ENCODE assay signal across 9 cellular contexts in genomic region chr11:67371199-67371548, GRCh38. TPM values are rescaled to one million over a fixed set of nuclear protein-coding genes. Genes with fewer than 3 reads are reported as not detected.
DNase-seq lines count a peak whose midpoint lies in the region; ATAC-seq and TF ChIP-seq lines count a peak whose summit lies in the region.
"Had no signal": no experiment of that assay in that cellular context is flagged by ENCODE, and none has a peak within 500 bp of the region (broad histone marks: within the 10 kb centered on the region; RNA-seq: fewer than 3 reads in every experiment).

No MANE protein-coding gene starts in this region.

- RAD21 ChIA-PET in HCT116 (lab: Charles Lee; ENCODE audit: low non-redundant PET in 1 of 2, low total read pairs in 2 of 2, uncharacterized antibody in 2 of 2, unreplicated experiment in 2 of 2), result interaction anchor here (0.6 to 3.3 kb wide), 3 partner anchors 11 to 74 kb away, joined by 3 to 15 read pairs (median 4); no protein-coding TSS in a partner anchor

- CTCF ChIA-PET in HCT116 (lab: Charles Lee), result interaction anchor here (5.0 to 15.5 kb wide), 2 partner anchors 11 to 14 kb away, joined by 44 to 456 read pairs; partner anchors contain the start of gene POLD4

- H3K4me3 ChIP-seq in HCT116 (replicated peaks in 1 of 2; ENCODE audit: low read depth in 1 of 2, low read length in 2 of 2), result no peak overlapping the region
- H3K4me3 ChIP-seq in fibroblast of mammary gland (ENCODE audit: control insufficient read depth, low read depth, low read length), result peak overlapping the region; percentile 52
- H3K4me3 ChIP-seq in stomach, result peak overlapping the region in 2 of 4 donors; percentile 66 to 77

- TSS peak; percentile 34 for BruUV-seq in HCT116 (replicated peaks; lab: Mats Ljungman, UMichigan)

- H3K4me1 ChIP-seq in HCT116 (ENCODE audit: control insufficient read depth in 1 of 2, insufficient read depth in 2 of 2, low read length in 2 of 2), result peaks cover 31 to 78% of the 10 kb centered on the region in 2 experiments
- H3K4me1 ChIP-seq in stomach, result peaks cover 60 to 88% (median 76%) of the 10 kb centered on the region in 4 donors

- H3K36me3 ChIP-seq in HCT116 (ENCODE audit: control insufficient read depth in 1 of 2, insufficient read depth in 2 of 2, low read length in 2 of 2) (no peaks in the 10 kb centered on the region; a peak in 1 of 4 replicates), stomach (peaks cover 0 to 3% (median 0%) of the 10 kb centered on the region in 4 donors)
- H3K36me3 ChIP-seq: prostate gland had no signal

- no peak overlapping the region for H2AFZ ChIP-seq in HCT116 (ENCODE audit: low read depth, low read length, poor library complexity, severe bottlenecking)

- no peaks in the 10 kb centered on the region for H4K20me1 ChIP-seq in HCT116 (ENCODE audit: insufficient read depth)

- intact Hi-C loops in HCT116 (cut with micrococcal nuclease) (loop anchor here (1.0 kb wide), 1 partner anchor 11 kb away; no protein-coding TSS in a partner anchor), stomach (cut with DNase I; ENCODE audit: low total_unique reads) (no loop called here)

- H3K4me2 ChIP-seq in HCT116 (ENCODE audit: low read length), result peak overlapping the region; percentile 88

- H3K9me2 ChIP-seq in HCT116 (ENCODE audit: insufficient read depth), result no peaks in the 10 kb centered on the region

- POLR2A ChIA-PET in HCT116 (lab: Charles Lee), result interaction anchor here (2.0 to 15.1 kb wide), 3 partner anchors 10 to 17 kb away, joined by 7 to 210 read pairs (median 15); partner anchors contain the start of gene POLD4

- peaks cover 58% of the 10 kb centered on the region for H3K79me2 ChIP-seq in HCT116 (ENCODE audit: insufficient read depth, low read length)

- no peak for TF ChIP-seq POLR2A in HCT116 (IDR thresholded peaks at IDR 0.05; ENCODE audit: borderline replicate concordance, extremely low read depth, insufficient read depth, insufficient read length)
- no peak for TF ChIP-seq POLR2A in stomach (IDR thresholded peaks at IDR 0.05)

- DNase-seq in HCT116 (ENCODE audit: low read depth, low spot score), result no peak
- peak; percentile 43 for DNase-seq in UCSD-AML1 (lab: John Stamatoyannopoulos, UW; ENCODE audit: unreplicated experiment)
- DNase-seq in fibroblast of mammary gland (ENCODE audit: low read depth), result no peak
- no peak for DNase-seq in stomach
- DNase-seq in NCI-H2081 treated with DMSO at 0.1 percent for 48 hours (lab: John Stamatoyannopoulos, UW), result no peak
- DNase-seq in AG08396 (ENCODE audit: low spot score), result no peak

- no peak for TF ChIP-seq RAD21 in HCT116 (IDR thresholded peaks at IDR 0.05; ENCODE audit: low read depth)

- no peaks in the 10 kb centered on the region for H3K9me3 ChIP-seq in HCT116 (ENCODE audit: control insufficient read depth in 1 of 2, insufficient read depth in 1 of 2, low read depth in 1 of 2, low read length in 2 of 2)
- H3K9me3 ChIP-seq in stomach, result no peaks in the 10 kb centered on the region
- H3K9me3 ChIP-seq: prostate gland had no signal

- peak overlapping the region; percentile 100 for H3K27ac ChIP-seq in HCT116 (ENCODE audit: low read depth, low read length)
- H3K27ac ChIP-seq in stomach, result peak overlapping the region in 4 of 5 donors; percentile 93 to 99 (median 98)

- TF ChIP-seq CTCF in HCT116 (IDR thresholded peaks at IDR 0.05 in 2 of 3, conservative IDR thresholded peaks at IDR 0.05 in 1 of 3; ENCODE audit: borderline replicate concordance in 1 of 3, insufficient read depth in 1 of 3, low read depth in 2 of 3, low read length in 2 of 3), result no peak
- TF ChIP-seq CTCF in fibroblast of mammary gland (conservative IDR thresholded peaks at IDR 0.05; ENCODE audit: control insufficient read depth, insufficient read depth, low read depth, low read length), result no peak
- TF ChIP-seq CTCF in stomach (IDR thresholded peaks at IDR 0.05), result no peak

- peak overlapping the region; percentile 100 for H3K9ac ChIP-seq in HCT116 (ENCODE audit: low read length)

- TF ChIP-seq EP300 in stomach (IDR thresholded peaks at IDR 0.05), result no peak

- no peaks in the 10 kb centered on the region for H3K27me3 ChIP-seq in HCT116 (ENCODE audit: insufficient read depth, low read length)
- H3K27me3 ChIP-seq in stomach, result no peaks in the 10 kb centered on the region

- WGBS in stomach, 5 donors, result 29 to 41% (median 37%) methylated on average over 3 of the region's 3 CpGs

- ATAC-seq in HCT116, result no peak
- no peak for ATAC-seq in GM21786 (IDR thresholded peaks at IDR 0.05; ENCODE audit: unreplicated experiment)

TF ChIP-seq in HCT116, 20 proteins besides CTCF, POLR2A, EP300 and RAD21:
- TF ChIP-seq MAX (IDR thresholded peaks at IDR 0.05) (no peak), CEBPB (IDR thresholded peaks at IDR 0.05; ENCODE audit: low read depth) (no peak), CBX3 (IDR thresholded peaks at IDR 0.05; ENCODE audit: low read depth) (no peak), ELF1 (IDR thresholded peaks at IDR 0.05; ENCODE audit: borderline replicate concordance, low read depth) (no peak)
- TF ChIP-seq, protein P1, sequence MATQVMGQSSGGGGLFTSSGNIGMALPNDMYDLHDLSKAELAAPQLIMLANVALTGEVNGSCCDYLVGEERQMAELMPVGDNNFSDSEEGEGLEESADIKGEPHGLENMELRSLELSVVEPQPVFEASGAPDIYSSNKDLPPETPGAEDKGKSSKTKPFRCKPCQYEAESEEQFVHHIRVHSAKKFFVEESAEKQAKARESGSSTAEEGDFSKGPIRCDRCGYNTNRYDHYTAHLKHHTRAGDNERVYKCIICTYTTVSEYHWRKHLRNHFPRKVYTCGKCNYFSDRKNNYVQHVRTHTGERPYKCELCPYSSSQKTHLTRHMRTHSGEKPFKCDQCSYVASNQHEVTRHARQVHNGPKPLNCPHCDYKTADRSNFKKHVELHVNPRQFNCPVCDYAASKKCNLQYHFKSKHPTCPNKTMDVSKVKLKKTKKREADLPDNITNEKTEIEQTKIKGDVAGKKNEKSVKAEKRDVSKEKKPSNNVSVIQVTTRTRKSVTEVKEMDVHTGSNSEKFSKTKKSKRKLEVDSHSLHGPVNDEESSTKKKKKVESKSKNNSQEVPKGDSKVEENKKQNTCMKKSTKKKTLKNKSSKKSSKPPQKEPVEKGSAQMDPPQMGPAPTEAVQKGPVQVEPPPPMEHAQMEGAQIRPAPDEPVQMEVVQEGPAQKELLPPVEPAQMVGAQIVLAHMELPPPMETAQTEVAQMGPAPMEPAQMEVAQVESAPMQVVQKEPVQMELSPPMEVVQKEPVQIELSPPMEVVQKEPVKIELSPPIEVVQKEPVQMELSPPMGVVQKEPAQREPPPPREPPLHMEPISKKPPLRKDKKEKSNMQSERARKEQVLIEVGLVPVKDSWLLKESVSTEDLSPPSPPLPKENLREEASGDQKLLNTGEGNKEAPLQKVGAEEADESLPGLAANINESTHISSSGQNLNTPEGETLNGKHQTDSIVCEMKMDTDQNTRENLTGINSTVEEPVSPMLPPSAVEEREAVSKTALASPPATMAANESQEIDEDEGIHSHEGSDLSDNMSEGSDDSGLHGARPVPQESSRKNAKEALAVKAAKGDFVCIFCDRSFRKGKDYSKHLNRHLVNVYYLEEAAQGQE (IDR thresholded peaks at IDR 0.05; ENCODE audit: low read depth), result no peak

RNA-seq across cellular contexts. Expression of gene CLCF1, which starts 2.2 kb away (rescaled TPM):
- total RNA-seq in HCT116 (2021; ENCODE audit: unreplicated experiment), result 12.2 TPM
- 18.3 and 20.2 TPM in 2 replicates for polyA plus RNA-seq in HCT116 (2012)
- 10 to 100 TPM in 3 of 5 donors, 1 to 10 TPM in 1, not detected in 1; 2.6 to 69.2 (median 17.8) TPM for total RNA-seq in stomach
- 1 to 10 TPM; 2.7 to 5.4 (median 3.2) TPM for polyA plus RNA-seq in stomach

RNA-seq across cellular contexts. Expression of gene POLD4, which starts 17.8 kb away (rescaled TPM):
- total RNA-seq in HCT116 (2021; ENCODE audit: unreplicated experiment), result 44.2 TPM
- polyA plus RNA-seq in HCT116 (2012), result 101 and 113 TPM in 2 replicates
- 100 to 1,000 TPM in 1 of 5 donors, 10 to 100 TPM in 4; 13.8 to 117 (median 54.8) TPM for total RNA-seq in stomach
- 100 to 1,000 TPM; 129 to 316 (median 153) TPM for polyA plus RNA-seq in stomach

RNA-seq across cellular contexts. Expression of gene RAD9A, which starts 20.6 kb away (rescaled TPM):
- total RNA-seq in HCT116 (2021; ENCODE audit: unreplicated experiment) (49.8 TPM), stomach (10 to 100 TPM in 4 of 5 donors, 1 to 10 TPM in 1; 7.0 to 88.9 (median 29.5) TPM)
- 26.5 and 29.8 TPM in 2 replicates for polyA plus RNA-seq in HCT116 (2012)
- polyA plus RNA-seq in stomach, result 10 to 100 TPM; 11.8 to 30.3 (median 17.0) TPM

RNA-seq across cellular contexts. Expression of gene PPP1CA, which starts 30.5 kb away (rescaled TPM):
- total RNA-seq in HCT116 (2021; ENCODE audit: unreplicated experiment) (238 TPM), stomach (100 to 1,000 TPM in 2 of 5 donors, 10 to 100 TPM in 3; 28.6 to 229 (median 97.9) TPM)
- 226 and 254 TPM in 2 replicates for polyA plus RNA-seq in HCT116 (2012)
- 100 to 1,000 TPM; 109 to 203 (median 153) TPM for polyA plus RNA-seq in stomach

RNA-seq across cellular contexts. Expression of gene TBC1D10C, which starts 32.7 kb away (rescaled TPM):
- 0.39 TPM for total RNA-seq in HCT116 (2021; ENCODE audit: unreplicated experiment)
- 0.07 and 0.22 TPM in 2 replicates for polyA plus RNA-seq in HCT116 (2012)
- 10 to 100 TPM in 1 of 5 donors, 1 to 10 TPM in 3, under 1 TPM in 1; 0.29 to 12.0 (median 3.5) TPM for total RNA-seq in stomach
- polyA plus RNA-seq in stomach, result 1 to 10 TPM; 2.8 to 6.1 (median 5.5) TPM
- total RNA-seq: RPMI7951 had no signal
